15 cellular contexts compared by ENCODE assay signal in genomic region chr4:137952116-137952515, GRCh38.
"Had no signal": no experiment of that assay in that cellular context is flagged by ENCODE, and none has a peak within 500 bp of the region (broad histone marks: within the 10 kb centered on the region; RNA-seq: fewer than 3 reads in every experiment).

No MANE protein-coding gene starts in this region.

- H3K36me3 ChIP-seq: adrenal gland, cardiac muscle cell, right lobe of liver had no signal

- H3K4me1 Mint-ChIP-seq: activated T-helper 17 cell treated with anti-CD3 and anti-CD28 coated beads, Interleukin-2, amount 50 U/mL, for 72 hours had no signal

- ATAC-seq: activated T-helper 17 cell treated with anti-CD3 and anti-CD28 coated beads, Interleukin-2, amount 50 U/mL, for 72 hours; esophagus mucosa; left lobe of liver; natural killer cell treated with Interleukin-12 subunit alpha and Interleukin-12 subunit beta and Interleukin-15 and Interleukin-18, amount 100 ng/mL, for 72 hours; psoas muscle had no signal

- H3K27ac Mint-ChIP-seq: activated naive CD4-positive, alpha-beta T cell treated with anti-CD3 and anti-CD28 coated beads for 36 hours; activated T-helper 17 cell treated with anti-CD3 and anti-CD28 coated beads, Interleukin-2, amount 50 U/mL, for 72 hours; natural killer cell treated with Interleukin-12 subunit alpha and Interleukin-12 subunit beta and Interleukin-15 and Interleukin-18, amount 100 ng/mL, for 72 hours; stimulated activated naive CD8-positive, alpha-beta T cell treated with anti-CD3 and anti-CD28 coated beads, Interleukin-15, Interleukin-2, amounts not matched to agents 100 ng/mL and 50 ng/mL, for 24 hours had no signal

- H3K4me1 ChIP-seq: adrenal gland, psoas muscle, testis had no signal

- H3K4me3 ChIP-seq: adrenal gland, cardiac muscle cell, psoas muscle, right lobe of liver, testis had no signal

- H3K4me3 Mint-ChIP-seq: activated naive CD4-positive, alpha-beta T cell treated with anti-CD3 and anti-CD28 coated beads for 36 hours; activated T-helper 17 cell treated with anti-CD3 and anti-CD28 coated beads, Interleukin-2, amount 50 U/mL, for 72 hours; natural killer cell treated with Interleukin-12 subunit alpha and Interleukin-12 subunit beta and Interleukin-15 and Interleukin-18, amount 100 ng/mL, for 72 hours; stimulated activated naive CD8-positive, alpha-beta T cell treated with anti-CD3 and anti-CD28 coated beads, Interleukin-15, Interleukin-2, amounts not matched to agents 100 ng/mL and 50 ng/mL, for 24 hours had no signal

- DNase-seq: activated CD4-positive, CD25-positive, alpha-beta regulatory T cell treated with anti-CD3 and anti-CD28 coated beads, Interleukin-2, amount 50 U/mL, for 72 hours; activated naive CD4-positive, alpha-beta T cell treated with anti-CD3 and anti-CD28 coated beads for 36 hours; adrenal gland; islet precursor cell; mesendoderm; nucleus accumbens; psoas muscle; right lobe of liver; testis had no signal

- H3K27ac ChIP-seq: adrenal gland, cardiac muscle cell, psoas muscle, right lobe of liver, testis had no signal

- H3K9me3 ChIP-seq: adrenal gland, psoas muscle, right lobe of liver, testis had no signal

- H3K27me3 Mint-ChIP-seq: activated T-helper 17 cell treated with anti-CD3 and anti-CD28 coated beads, Interleukin-2, amount 50 U/mL, for 72 hours; natural killer cell treated with Interleukin-12 subunit alpha and Interleukin-12 subunit beta and Interleukin-15 and Interleukin-18, amount 100 ng/mL, for 72 hours; stimulated activated naive CD8-positive, alpha-beta T cell treated with anti-CD3 and anti-CD28 coated beads, Interleukin-15, Interleukin-2, amounts not matched to agents 100 ng/mL and 50 ng/mL, for 24 hours had no signal

- H3K27me3 ChIP-seq: adrenal gland, cardiac muscle cell, right lobe of liver, testis had no signal

- H3K36me3 Mint-ChIP-seq: natural killer cell treated with Interleukin-12 subunit alpha and Interleukin-12 subunit beta and Interleukin-15 and Interleukin-18, amount 100 ng/mL, for 72 hours had no signal
